In the genomic region with DNA sequence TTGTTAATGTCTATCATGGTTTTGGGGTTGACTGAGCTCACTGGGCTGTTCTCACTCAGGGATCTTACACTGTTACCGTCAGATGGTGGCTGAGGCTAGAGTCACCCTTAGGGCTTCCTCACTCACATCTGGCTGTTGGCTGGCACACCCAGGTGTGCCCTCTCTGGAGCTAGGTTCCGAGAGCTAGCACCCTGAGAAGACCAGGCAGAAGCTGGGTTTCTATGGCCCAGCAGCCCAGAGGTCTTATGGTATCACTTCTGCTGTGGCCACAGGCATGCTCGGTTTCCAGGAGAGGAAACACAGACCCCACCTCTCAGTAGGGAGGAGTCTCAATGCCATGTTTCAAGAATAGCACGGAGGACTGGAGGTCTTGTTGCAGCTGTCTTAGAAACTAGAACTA, we compare ENCODE assay signal across 1 cellular context.
TF ChIP-seq lines count a peak whose summit lies in the region.

No MANE protein-coding gene starts in this region.

TF ChIP-seq in K562, 482 proteins besides CTCF, POLR2A, EP300 and RAD21:
- TF ChIP-seq DIDO1 (tag; IDR thresholded peaks at IDR 0.05; ENCODE audit: low read depth), result no peak
- TF ChIP-seq, protein P1, sequence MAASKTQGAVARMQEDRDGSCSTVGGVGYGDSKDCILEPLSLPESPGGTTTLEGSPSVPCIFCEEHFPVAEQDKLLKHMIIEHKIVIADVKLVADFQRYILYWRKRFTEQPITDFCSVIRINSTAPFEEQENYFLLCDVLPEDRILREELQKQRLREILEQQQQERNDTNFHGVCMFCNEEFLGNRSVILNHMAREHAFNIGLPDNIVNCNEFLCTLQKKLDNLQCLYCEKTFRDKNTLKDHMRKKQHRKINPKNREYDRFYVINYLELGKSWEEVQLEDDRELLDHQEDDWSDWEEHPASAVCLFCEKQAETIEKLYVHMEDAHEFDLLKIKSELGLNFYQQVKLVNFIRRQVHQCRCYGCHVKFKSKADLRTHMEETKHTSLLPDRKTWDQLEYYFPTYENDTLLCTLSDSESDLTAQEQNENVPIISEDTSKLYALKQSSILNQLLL (CRISPR knock-in tag; IDR thresholded peaks at IDR 0.05; ENCODE audit: borderline replicate concordance), result no peak
